ENCODE assay signal across 8 cellular contexts in the genomic region with DNA sequence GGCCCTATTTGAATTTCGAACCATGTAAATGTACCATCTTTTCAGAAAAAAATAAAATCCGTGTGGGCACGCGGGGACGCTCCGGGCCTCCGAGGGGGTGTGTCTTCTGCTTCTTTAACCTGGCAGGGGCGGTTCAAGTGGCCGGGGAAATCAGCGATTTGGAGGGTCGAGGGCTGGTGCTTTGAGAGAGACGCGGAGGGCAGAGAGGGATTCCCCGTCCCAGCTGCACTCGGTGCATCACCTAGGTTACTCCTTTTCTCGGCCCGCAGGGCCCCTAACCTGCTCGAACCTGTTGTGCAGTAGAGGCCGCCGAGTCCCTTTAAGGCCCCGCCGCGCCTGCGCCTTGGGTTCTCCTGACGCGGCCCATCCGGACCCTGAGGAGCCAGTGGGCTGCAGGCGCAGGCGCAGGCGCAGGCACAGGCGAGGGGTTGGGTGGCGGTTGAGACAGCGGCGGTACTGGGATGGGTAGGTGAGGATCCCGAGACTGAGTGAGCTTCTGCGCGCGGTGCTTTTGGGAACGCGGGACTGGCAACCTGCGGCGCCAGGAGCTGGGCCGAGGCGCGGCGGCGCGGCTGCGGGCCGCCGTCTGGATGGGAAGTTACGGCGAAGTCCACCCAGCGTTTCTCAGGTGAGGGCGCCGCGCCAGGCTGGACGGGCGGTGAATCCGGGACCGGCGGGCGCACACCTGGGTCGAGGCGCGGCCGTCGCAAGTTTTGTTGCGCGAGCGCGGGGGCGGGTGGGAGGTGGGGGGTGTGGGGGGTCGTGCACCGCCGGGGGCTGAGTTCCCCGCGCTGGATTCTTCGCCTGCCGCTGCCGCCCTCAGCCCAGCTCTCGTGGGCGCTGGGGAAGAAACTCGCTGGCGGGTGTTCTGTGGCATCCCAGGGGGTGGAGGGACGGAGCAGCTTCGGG. TPM values are rescaled to one million over a fixed set of nuclear protein-coding genes. Genes with fewer than 3 reads are reported as not detected.
DNase-seq lines count a peak whose midpoint lies in the region; ATAC-seq and TF ChIP-seq lines count a peak whose summit lies in the region.

A gene with protein sequence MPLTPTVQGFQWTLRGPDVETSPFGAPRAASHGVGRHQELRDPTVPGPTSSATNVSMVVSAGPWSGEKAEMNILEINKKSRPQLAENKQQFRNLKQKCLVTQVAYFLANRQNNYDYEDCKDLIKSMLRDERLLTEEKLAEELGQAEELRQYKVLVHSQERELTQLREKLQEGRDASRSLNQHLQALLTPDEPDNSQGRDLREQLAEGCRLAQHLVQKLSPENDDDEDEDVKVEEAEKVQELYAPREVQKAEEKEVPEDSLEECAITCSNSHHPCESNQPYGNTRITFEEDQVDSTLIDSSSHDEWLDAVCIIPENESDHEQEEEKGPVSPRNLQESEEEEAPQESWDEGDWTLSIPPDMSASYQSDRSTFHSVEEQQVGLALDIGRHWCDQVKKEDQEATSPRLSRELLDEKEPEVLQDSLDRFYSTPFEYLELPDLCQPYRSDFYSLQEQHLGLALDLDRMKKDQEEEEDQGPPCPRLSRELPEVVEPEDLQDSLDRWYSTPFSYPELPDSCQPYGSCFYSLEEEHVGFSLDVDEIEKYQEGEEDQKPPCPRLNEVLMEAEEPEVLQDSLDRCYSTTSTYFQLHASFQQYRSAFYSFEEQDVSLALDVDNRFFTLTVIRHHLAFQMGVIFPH (plus strand): TSS at position 417 of the 909 bp plus-strand sequence. CDS start 4,950 bp downstream, outside the sequence.

- H3K9me3 ChIP-seq in BE2C (no peaks in the 10 kb centered on the region), OCI-LY3 (ENCODE audit: insufficient read depth, low read length) (no peaks in the 10 kb centered on the region), mucosa of descending colon (no peaks in the 10 kb centered on the region)

- DNase-seq in BE2C (peak; percentile 73), HS-5 (ENCODE audit: low read depth) (peak; percentile 38), activated T-cell treated with anti-CD3 and anti-CD28 coated beads for 24 hours (ENCODE audit: low read depth) (peak; percentile 83), epithelial cell of esophagus (ENCODE audit: low read depth) (peak; percentile 97), mucosa of descending colon (peak; percentile 78 to 93 (median 88))
- DNase-seq in stimulated activated CD8-positive, alpha-beta memory T cell treated with anti-CD3 and anti-CD28 coated beads, Interleukin-2, amount 100 ng/mL, for 48 hours (ENCODE audit: low read depth in 2 of 2), result peak; percentile 81 to 82

- H2AFZ ChIP-seq in OCI-LY3 (ENCODE audit: low read depth, low read length), result peak within 1 kb of the TSS; percentile 82; the same call in 1 of the 2 replicates

- intact Hi-C loops in mucosa of descending colon (cut with DNase I, micrococcal nuclease), result no loop called here

- peak; percentile 88 for ATAC-seq in GM19351 (IDR thresholded peaks at IDR 0.05; ENCODE audit: unreplicated experiment)
- ATAC-seq in mucosa of descending colon, result peak; percentile 97

- H4K20me1 ChIP-seq in OCI-LY3 (ENCODE audit: insufficient read depth, low read length), result no peaks in the 10 kb centered on the region

- H3K36me3 ChIP-seq in BE2C (no peaks in the 10 kb centered on the region), OCI-LY3 (replicated peaks; ENCODE audit: low read depth, low read length) (no peaks in the 10 kb centered on the region), mucosa of descending colon (ENCODE audit: low read depth) (no peaks in the 10 kb centered on the region)

- no peak within 1 kb of the TSS for H3K27ac ChIP-seq in OCI-LY3 (ENCODE audit: low read length)

- TF ChIP-seq CTCF in BE2C (IDR thresholded peaks at IDR 0.05; ENCODE audit: low read depth, low read length), result no peak
- no peak for TF ChIP-seq CTCF in OCI-LY3 (IDR thresholded peaks at IDR 0.05; ENCODE audit: low read depth, low read length)
- TF ChIP-seq CTCF in epithelial cell of esophagus (IDR thresholded peaks at IDR 0.05; ENCODE audit: insufficient read depth, low read depth, low read length, missing control alignments), result no peak
- no peak for TF ChIP-seq CTCF in mucosa of descending colon (IDR thresholded peaks at IDR 0.05)

- H3K9ac ChIP-seq in OCI-LY3 (ENCODE audit: low read length), result peak within 1 kb of the TSS; percentile 63

- H3K27me3 ChIP-seq in BE2C (no peaks in the 10 kb centered on the region), OCI-LY3 (ENCODE audit: low read depth, low read length) (no peaks in the 10 kb centered on the region)

- no peaks in the 10 kb centered on the region for H3K4me1 ChIP-seq in BE2C
- H3K4me1 ChIP-seq in OCI-LY3 (ENCODE audit: low read length), result peaks cover 6% of the 10 kb centered on the region; the same call in 1 of the 2 replicates
- no peaks in the 10 kb centered on the region for H3K4me1 ChIP-seq in mucosa of descending colon (ENCODE audit: low read depth)

- peak within 1 kb of the TSS; percentile 81 for H3K4me2 ChIP-seq in OCI-LY3 (ENCODE audit: low read length)

- H3K4me3 ChIP-seq in BE2C (ENCODE audit: low read depth, low read length), result peak within 1 kb of the TSS; percentile 61
- H3K4me3 ChIP-seq in OCI-LY3 (ENCODE audit: low read length), result peak within 1 kb of the TSS; percentile 95
- H3K4me3 ChIP-seq in epithelial cell of esophagus (ENCODE audit: low read length), result peak within 1 kb of the TSS; percentile 60
- peak within 1 kb of the TSS; percentile 22 for H3K4me3 ChIP-seq in mucosa of descending colon

- no peaks in the 10 kb centered on the region; the same call in 1 of the 2 replicates for H3K79me2 ChIP-seq in OCI-LY3 (ENCODE audit: low read length)

RNA-seq across cellular contexts. Expression of the gene that starts here (rescaled TPM):
- 2.3 TPM for polyA plus RNA-seq in BE2C (2012; ENCODE audit: insufficient read depth, insufficient read length, low read depth)
- total RNA-seq in mucosa of descending colon, result 1 to 10 TPM; 3.4 to 7.9 (median 6.4) TPM

Comparison
In these comparisons a context has a peak if more than half of its experiments do, and no peak if none do; other contexts are left out.
1. DNase-seq: peak in every context shown above with its lines; median percentile 97 in epithelial cell of esophagus; 88 in mucosa of descending colon; 83 in activated T-cell treated with anti-CD3 and anti-CD28 coated beads for 24 hours; 82 in stimulated activated CD8-positive, alpha-beta memory T cell treated with anti-CD3 and anti-CD28 coated beads, Interleukin-2, amount 100 ng/mL, for 48 hours; 73 in BE2C; 38 in HS-5.
2. H3K4me3 ChIP-seq: peak in every context shown above with its lines; median percentile 95 in OCI-LY3; 61 in BE2C; 60 in epithelial cell of esophagus; 22 in mucosa of descending colon.